8 cellular contexts compared by ENCODE assay signal in genomic region chr19:43503501-43504425, GRCh38. TPM values are rescaled to one million over a fixed set of nuclear protein-coding genes. Genes with fewer than 3 reads are reported as not detected.
DNase-seq lines count a peak whose midpoint lies in the region; ATAC-seq and TF ChIP-seq lines count a peak whose summit lies in the region.

No MANE protein-coding gene starts in this region.

- peaks cover 10% of the 10 kb centered on the region for H3K36me3 ChIP-seq in BJ (ENCODE audit: control insufficient read depth, insufficient read depth, low read length)
- H3K36me3 ChIP-seq in right lobe of liver, result peaks cover 0 to 10% (median 5%) of the 10 kb centered on the region in 4 donors

- TF ChIP-seq CTCF in BJ (IDR thresholded peaks at IDR 0.05; ENCODE audit: insufficient read depth, low read depth, low read length) (no peak; the same call in 1 of the 2 replicates), right lobe of liver (IDR thresholded peaks at IDR 0.05) (peak in 2 of 4 donors; percentile 19 to 35)

- no peaks in the 10 kb centered on the region for H3K27me3 Mint-ChIP-seq in activated CD4-positive, alpha-beta T cell treated with anti-CD3 and anti-CD28 coated beads, Interleukin-2, amount 10 ng/mL, durations not matched to agents 7 days and 5 days

- DNase-seq in BJ (ENCODE audit: low read depth) (no peak), GM19238 (ENCODE audit: insufficient read length, low spot score) (peak; percentile 97), NCI-H526 treated with DMSO at 0.1 percent for 48 hours (lab: John Stamatoyannopoulos, UW) (peak; percentile 89), dermis blood vessel endothelial cell (peak; percentile 94), right lobe of liver (peak; percentile 98 to 99 (median 98))
- peak; percentile 99 for DNase-seq in activated CD4-positive, alpha-beta T cell treated with anti-CD3 and anti-CD28 coated beads, Interleukin-2, amount 10 ng/mL, durations not matched to agents 7 days and 5 days
- DNase-seq in stimulated activated CD4-positive, alpha-beta T cell treated with anti-CD3 and anti-CD28 coated beads, Interleukin-4, amount 100 ng/mL, for 24 hours, result peak; percentile 98

- H3K36me3 Mint-ChIP-seq in activated CD4-positive, alpha-beta T cell treated with anti-CD3 and anti-CD28 coated beads, Interleukin-2, amount 10 ng/mL, durations not matched to agents 7 days and 5 days (ENCODE audit: low read depth), result peaks cover 22% of the 10 kb centered on the region

- H3K27ac Mint-ChIP-seq in activated CD4-positive, alpha-beta T cell treated with anti-CD3 and anti-CD28 coated beads, Interleukin-2, amount 10 ng/mL, durations not matched to agents 7 days and 5 days, result peak overlapping the region; percentile 89

- H3K4me1 ChIP-seq in right lobe of liver, result peaks cover 0 to 39% (median 8%) of the 10 kb centered on the region in 4 donors

- no peaks in the 10 kb centered on the region for H3K9me3 ChIP-seq in right lobe of liver

- WGBS in right lobe of liver (ENCODE audit: insufficient coverage, low coverage, low lambda C conversion rate, missing lambda C conversion rate), result 1% methylated on average over 33 of the region's 64 CpGs

- CTCF ChIA-PET in BJ (lab: Yijun Ruan, JAX), result interaction anchor here (0.5 to 3.0 kb wide), 14 partner anchors 8 to 79 kb away, joined by 3 to 25 read pairs (median 3); no protein-coding TSS in a partner anchor
- CTCF ChIA-PET in activated CD4-positive, alpha-beta T cell treated with anti-CD3 and anti-CD28 coated beads, Interleukin-2, amount 10 ng/mL, durations not matched to agents 7 days and 5 days (lab: Charles Lee), result interaction anchor here (0.6 to 3.8 kb wide), 13 partner anchors 8 to 91 kb away, joined by 3 to 28 read pairs (median 4); partner anchors contain the start of gene LYPD3

- POLR2A ChIA-PET in BJ (lab: Charles Lee), result interaction anchor here (0.5 to 0.6 kb wide), 2 partner anchors 29 to 114 kb away, joined by 4 to 9 read pairs; no protein-coding TSS in a partner anchor
- POLR2A ChIA-PET in activated CD4-positive, alpha-beta T cell treated with anti-CD3 and anti-CD28 coated beads, Interleukin-2, amount 10 ng/mL, durations not matched to agents 7 days and 5 days (lab: Charles Lee), result interaction anchor here (0.5 to 0.6 kb wide), 2 partner anchors 16 to 45 kb away, joined by 3 read pairs; no protein-coding TSS in a partner anchor

- peak overlapping the region; percentile 78 to 91 (median 90) for H3K27ac ChIP-seq in right lobe of liver

- peak; percentile 90 for ATAC-seq in HG03439 (IDR thresholded peaks at IDR 0.05; ENCODE audit: unreplicated experiment)
- ATAC-seq in right lobe of liver, result peak; percentile 94 to 97 (median 96)

- H3K4me1 Mint-ChIP-seq in activated CD4-positive, alpha-beta T cell treated with anti-CD3 and anti-CD28 coated beads, Interleukin-2, amount 10 ng/mL, durations not matched to agents 7 days and 5 days, result peaks cover 33% of the 10 kb centered on the region

- H3K27me3 ChIP-seq in BJ (ENCODE audit: control insufficient read depth, insufficient read depth, low read length), result no peaks in the 10 kb centered on the region
- H3K27me3 ChIP-seq in right lobe of liver, result no peaks in the 10 kb centered on the region

- no peaks in the 10 kb centered on the region for H3K9me3 Mint-ChIP-seq in activated CD4-positive, alpha-beta T cell treated with anti-CD3 and anti-CD28 coated beads, Interleukin-2, amount 10 ng/mL, durations not matched to agents 7 days and 5 days

- intact Hi-C loops in right lobe of liver (cut with DNase I), result no loop called here

- peak overlapping the region; percentile 83 for H3K4me3 Mint-ChIP-seq in activated CD4-positive, alpha-beta T cell treated with anti-CD3 and anti-CD28 coated beads, Interleukin-2, amount 10 ng/mL, durations not matched to agents 7 days and 5 days

- TF ChIP-seq POLR2A in right lobe of liver (IDR thresholded peaks at IDR 0.05), result peak; percentile 67

- H3K4me3 ChIP-seq in BJ (ENCODE audit: low read depth, low read length) (peak overlapping the region; percentile 53), right lobe of liver (peak overlapping the region; percentile 74 to 90 (median 76))

RNA-seq across cellular contexts. Expression of gene PHLDB3, which starts 0.8 kb away (rescaled TPM):
- 4.0 and 5.3 TPM in 2 replicates for polyA plus RNA-seq in BJ (2011; rRNA removed)
- polyA minus RNA-seq in BJ (2011; rRNA and poly(A)+ RNA removed), result 2.5 and 3.6 TPM in 2 replicates
- 10 to 100 TPM; 11.9 to 18.6 TPM for total RNA-seq in activated CD4-positive, alpha-beta T cell treated with anti-CD3 and anti-CD28 coated beads, Interleukin-2, amount 10 ng/mL, durations not matched to agents 7 days and 5 days
- total RNA-seq in dermis blood vessel endothelial cell (34.2 and 49.8 TPM in 2 replicates), right lobe of liver (10 to 100 TPM in 5 of 6 experiments, 1 to 10 TPM in 1; 9.6 to 15.0 (median 11.1) TPM)

RNA-seq across cellular contexts. Expression of gene ETHE1, which starts 23.2 kb away (rescaled TPM):
- polyA plus RNA-seq in BJ (2011; rRNA removed), result 188 and 261 TPM in 2 replicates
- 107 and 192 TPM in 2 replicates for polyA minus RNA-seq in BJ (2011; rRNA and poly(A)+ RNA removed)
- total RNA-seq in activated CD4-positive, alpha-beta T cell treated with anti-CD3 and anti-CD28 coated beads, Interleukin-2, amount 10 ng/mL, durations not matched to agents 7 days and 5 days, result 10 to 100 TPM; 66.8 to 73.7 TPM
- 102 and 104 TPM in 2 replicates for total RNA-seq in dermis blood vessel endothelial cell
- total RNA-seq in right lobe of liver, result 10 to 100 TPM; 26.4 to 60.8 (median 46.3) TPM

RNA-seq across cellular contexts. Expression of gene ZNF575, which starts 29.2 kb away (rescaled TPM):
- 0.09 and 0.33 TPM in 2 replicates for polyA plus RNA-seq in BJ (2011; rRNA removed)
- polyA minus RNA-seq in BJ (2011; rRNA and poly(A)+ RNA removed), result 0.72 TPM in 1 of 2 replicates, not detected in the other
- 1 to 10 TPM; 6.2 to 6.3 TPM for total RNA-seq in activated CD4-positive, alpha-beta T cell treated with anti-CD3 and anti-CD28 coated beads, Interleukin-2, amount 10 ng/mL, durations not matched to agents 7 days and 5 days
- 0.23 TPM in 1 of 2 replicates, not detected in the other for total RNA-seq in dermis blood vessel endothelial cell
- total RNA-seq in right lobe of liver, result under 1 TPM in 5 of 6 experiments, not detected in 1; 0.89 to 0.99 (median 0.95) TPM

RNA-seq across cellular contexts. Expression of gene LYPD3, which starts 38.4 kb away (rescaled TPM):
- 0.32 and 0.70 TPM in 2 replicates for polyA plus RNA-seq in BJ (2011; rRNA removed)
- not detected in 2 replicates for polyA minus RNA-seq in BJ (2011; rRNA and poly(A)+ RNA removed)
- total RNA-seq in activated CD4-positive, alpha-beta T cell treated with anti-CD3 and anti-CD28 coated beads, Interleukin-2, amount 10 ng/mL, durations not matched to agents 7 days and 5 days, result under 1 TPM; 0.73 to 0.84 TPM
- total RNA-seq in dermis blood vessel endothelial cell, result 0.17 and 0.33 TPM in 2 replicates
- total RNA-seq in right lobe of liver, result under 1 TPM in 4 of 6 experiments, not detected in 2; 0.20 to 0.28 (median 0.25) TPM
